In the genomic region with DNA sequence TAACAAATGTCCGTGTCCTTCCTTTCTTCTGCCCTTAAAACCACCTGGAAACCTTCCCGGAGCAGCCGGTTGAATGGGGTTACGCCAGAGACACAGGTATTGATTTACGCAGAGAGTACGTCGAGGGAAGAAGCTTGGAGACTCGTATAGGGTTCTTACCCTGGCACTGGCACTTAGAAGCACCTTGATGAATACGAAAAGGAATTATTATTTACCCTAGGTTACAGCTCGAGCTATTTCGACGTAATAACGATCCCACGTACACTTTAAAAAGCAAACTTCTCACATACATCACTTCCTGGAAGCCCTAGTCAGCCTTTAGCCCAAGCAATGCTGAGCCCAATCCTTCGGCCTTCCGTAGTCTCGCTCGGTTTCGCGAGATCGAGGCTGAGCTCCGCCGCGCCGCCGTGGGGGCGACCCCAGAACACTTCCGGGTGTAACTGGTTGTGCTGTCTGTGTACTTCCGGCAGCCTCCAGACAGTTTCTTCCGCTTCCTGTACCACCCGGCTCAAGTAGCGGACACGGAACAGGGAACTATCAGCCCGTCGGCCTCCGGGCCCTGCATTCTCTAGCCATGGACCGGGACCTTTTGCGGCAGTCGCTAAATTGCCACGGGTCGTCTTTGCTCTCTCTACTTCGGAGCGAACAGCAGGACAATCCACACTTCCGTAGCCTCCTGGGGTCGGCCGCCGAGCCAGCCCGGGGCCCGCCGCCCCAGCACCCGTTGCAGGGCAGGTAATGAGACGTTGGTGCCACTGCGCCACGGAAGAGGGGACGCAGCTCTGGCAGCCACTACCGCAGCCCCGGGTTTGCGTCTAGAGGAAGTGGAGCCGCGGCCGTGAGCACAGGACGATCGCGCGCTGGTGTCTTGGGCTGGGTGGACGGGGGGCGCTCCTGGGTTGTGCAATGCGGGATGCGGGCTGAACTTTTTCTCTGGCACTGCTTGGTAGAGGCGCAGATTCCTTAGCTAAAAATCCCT, we compare ENCODE assay signal across 1 cellular context.
TF ChIP-seq lines count a peak whose summit lies in the region.

A gene with protein sequence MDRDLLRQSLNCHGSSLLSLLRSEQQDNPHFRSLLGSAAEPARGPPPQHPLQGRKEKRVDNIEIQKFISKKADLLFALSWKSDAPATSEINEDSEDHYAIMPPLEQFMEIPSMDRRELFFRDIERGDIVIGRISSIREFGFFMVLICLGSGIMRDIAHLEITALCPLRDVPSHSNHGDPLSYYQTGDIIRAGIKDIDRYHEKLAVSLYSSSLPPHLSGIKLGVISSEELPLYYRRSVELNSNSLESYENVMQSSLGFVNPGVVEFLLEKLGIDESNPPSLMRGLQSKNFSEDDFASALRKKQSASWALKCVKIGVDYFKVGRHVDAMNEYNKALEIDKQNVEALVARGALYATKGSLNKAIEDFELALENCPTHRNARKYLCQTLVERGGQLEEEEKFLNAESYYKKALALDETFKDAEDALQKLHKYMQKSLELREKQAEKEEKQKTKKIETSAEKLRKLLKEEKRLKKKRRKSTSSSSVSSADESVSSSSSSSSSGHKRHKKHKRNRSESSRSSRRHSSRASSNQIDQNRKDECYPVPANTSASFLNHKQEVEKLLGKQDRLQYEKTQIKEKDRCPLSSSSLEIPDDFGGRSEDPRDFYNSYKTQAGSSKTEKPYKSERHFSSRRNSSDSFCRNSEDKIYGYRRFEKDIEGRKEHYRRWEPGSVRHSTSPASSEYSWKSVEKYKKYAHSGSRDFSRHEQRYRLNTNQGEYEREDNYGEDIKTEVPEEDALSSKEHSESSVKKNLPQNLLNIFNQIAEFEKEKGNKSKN (plus strand): TSS at position 476 of the 979 bp plus-strand sequence. CDS start 99 bp downstream, at position 575.

TF ChIP-seq in HepG2, 621 proteins besides CTCF, POLR2A, EP300 and RAD21 (continued from another document and continues in another):
- TF ChIP-seq, protein P1, sequence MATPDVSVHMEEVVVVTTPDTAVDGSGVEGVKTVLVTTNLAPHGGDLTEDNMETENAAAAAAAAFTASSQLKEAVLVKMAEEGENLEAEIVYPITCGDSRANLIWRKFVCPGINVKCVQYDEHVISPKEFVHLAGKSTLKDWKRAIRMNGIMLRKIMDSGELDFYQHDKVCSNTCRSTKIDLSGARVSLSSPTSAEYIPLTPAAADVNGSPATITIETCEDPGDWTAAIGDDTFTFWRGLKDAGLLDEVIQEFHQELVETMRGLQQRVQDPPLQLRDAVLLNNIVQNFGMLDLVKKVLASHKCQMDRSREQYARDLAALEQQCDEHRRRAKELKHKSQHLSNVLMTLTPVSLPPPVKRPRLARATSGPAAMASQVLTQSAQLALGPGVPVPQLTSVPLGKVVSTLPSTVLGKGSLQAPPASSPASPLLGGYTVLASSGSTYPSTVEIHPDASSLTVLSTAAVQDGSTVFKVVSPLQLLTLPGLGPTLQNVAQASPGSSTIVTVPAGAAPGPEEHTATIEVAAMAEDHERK (CRISPR knock-in tag; IDR thresholded peaks at IDR 0.05; ENCODE audit: low read depth): peak; percentile 74
- no peak for TF ChIP-seq CENPT (CRISPR knock-in tag; IDR thresholded peaks at IDR 0.05; ENCODE audit: low read depth)
- no peak for TF ChIP-seq SATB2 (CRISPR knock-in tag; IDR thresholded peaks at IDR 0.05)
- TF ChIP-seq CENPX (CRISPR knock-in tag; IDR thresholded peaks at IDR 0.05): no peak
- TF ChIP-seq FLYWCH1 (CRISPR knock-in tag; IDR thresholded peaks at IDR 0.05): no peak
- TF ChIP-seq ZNF724P (CRISPR knock-in tag; IDR thresholded peaks at IDR 0.05; ENCODE audit: borderline replicate concordance): no peak
- peak; percentile 1; the same call in 1 of the 2 replicates for TF ChIP-seq MAFF (IDR thresholded peaks at IDR 0.05; ENCODE audit: low read depth, low read length)
- TF ChIP-seq RFX1 (IDR thresholded peaks at IDR 0.05): no peak
- peak; percentile 69 for TF ChIP-seq AGO2 (optimal IDR thresholded peaks at IDR 0.05; ENCODE audit: low read depth, low read length)
- TF ChIP-seq MAFG (CRISPR knock-in tag; IDR thresholded peaks at IDR 0.05): no peak
- peak; percentile 60 for TF ChIP-seq RBM39 (IDR thresholded peaks at IDR 0.05; ENCODE audit: low read depth, low read length, poor library complexity, severe bottlenecking)
- no peak for TF ChIP-seq ZNF207 (IDR thresholded peaks at IDR 0.05; ENCODE audit: borderline replicate concordance)
- TF ChIP-seq SNAI1 (CRISPR knock-in tag; IDR thresholded peaks at IDR 0.05; ENCODE audit: borderline replicate concordance): no peak
- TF ChIP-seq YEATS2 (CRISPR knock-in tag; IDR thresholded peaks at IDR 0.05; ENCODE audit: borderline replicate concordance): peak; percentile 98
- TF ChIP-seq, protein P2, sequence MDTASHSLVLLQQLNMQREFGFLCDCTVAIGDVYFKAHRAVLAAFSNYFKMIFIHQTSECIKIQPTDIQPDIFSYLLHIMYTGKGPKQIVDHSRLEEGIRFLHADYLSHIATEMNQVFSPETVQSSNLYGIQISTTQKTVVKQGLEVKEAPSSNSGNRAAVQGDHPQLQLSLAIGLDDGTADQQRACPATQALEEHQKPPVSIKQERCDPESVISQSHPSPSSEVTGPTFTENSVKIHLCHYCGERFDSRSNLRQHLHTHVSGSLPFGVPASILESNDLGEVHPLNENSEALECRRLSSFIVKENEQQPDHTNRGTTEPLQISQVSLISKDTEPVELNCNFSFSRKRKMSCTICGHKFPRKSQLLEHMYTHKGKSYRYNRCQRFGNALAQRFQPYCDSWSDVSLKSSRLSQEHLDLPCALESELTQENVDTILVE (CRISPR knock-in tag; IDR thresholded peaks at IDR 0.05): peak; percentile 97
- TF ChIP-seq, protein P3, sequence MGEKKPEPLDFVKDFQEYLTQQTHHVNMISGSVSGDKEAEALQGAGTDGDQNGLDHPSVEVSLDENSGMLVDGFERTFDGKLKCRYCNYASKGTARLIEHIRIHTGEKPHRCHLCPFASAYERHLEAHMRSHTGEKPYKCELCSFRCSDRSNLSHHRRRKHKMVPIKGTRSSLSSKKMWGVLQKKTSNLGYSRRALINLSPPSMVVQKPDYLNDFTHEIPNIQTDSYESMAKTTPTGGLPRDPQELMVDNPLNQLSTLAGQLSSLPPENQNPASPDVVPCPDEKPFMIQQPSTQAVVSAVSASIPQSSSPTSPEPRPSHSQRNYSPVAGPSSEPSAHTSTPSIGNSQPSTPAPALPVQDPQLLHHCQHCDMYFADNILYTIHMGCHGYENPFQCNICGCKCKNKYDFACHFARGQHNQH (CRISPR knock-in tag; IDR thresholded peaks at IDR 0.05): peak; percentile 83; the same call in 1 of the 2 replicates
- no peak for TF ChIP-seq RORA (CRISPR knock-in tag; IDR thresholded peaks at IDR 0.05)
- no peak for TF ChIP-seq ZNF253 (CRISPR knock-in tag; IDR thresholded peaks at IDR 0.05; ENCODE audit: borderline replicate concordance)
- peak; percentile 1; the same call in 1 of the 2 replicates for TF ChIP-seq ZNF703 (CRISPR knock-in tag; IDR thresholded peaks at IDR 0.05; ENCODE audit: borderline replicate concordance)
- TF ChIP-seq BCL6 (CRISPR knock-in tag; IDR thresholded peaks at IDR 0.05): no peak; the same call in 1 of the 2 replicates
- TF ChIP-seq, protein P4, sequence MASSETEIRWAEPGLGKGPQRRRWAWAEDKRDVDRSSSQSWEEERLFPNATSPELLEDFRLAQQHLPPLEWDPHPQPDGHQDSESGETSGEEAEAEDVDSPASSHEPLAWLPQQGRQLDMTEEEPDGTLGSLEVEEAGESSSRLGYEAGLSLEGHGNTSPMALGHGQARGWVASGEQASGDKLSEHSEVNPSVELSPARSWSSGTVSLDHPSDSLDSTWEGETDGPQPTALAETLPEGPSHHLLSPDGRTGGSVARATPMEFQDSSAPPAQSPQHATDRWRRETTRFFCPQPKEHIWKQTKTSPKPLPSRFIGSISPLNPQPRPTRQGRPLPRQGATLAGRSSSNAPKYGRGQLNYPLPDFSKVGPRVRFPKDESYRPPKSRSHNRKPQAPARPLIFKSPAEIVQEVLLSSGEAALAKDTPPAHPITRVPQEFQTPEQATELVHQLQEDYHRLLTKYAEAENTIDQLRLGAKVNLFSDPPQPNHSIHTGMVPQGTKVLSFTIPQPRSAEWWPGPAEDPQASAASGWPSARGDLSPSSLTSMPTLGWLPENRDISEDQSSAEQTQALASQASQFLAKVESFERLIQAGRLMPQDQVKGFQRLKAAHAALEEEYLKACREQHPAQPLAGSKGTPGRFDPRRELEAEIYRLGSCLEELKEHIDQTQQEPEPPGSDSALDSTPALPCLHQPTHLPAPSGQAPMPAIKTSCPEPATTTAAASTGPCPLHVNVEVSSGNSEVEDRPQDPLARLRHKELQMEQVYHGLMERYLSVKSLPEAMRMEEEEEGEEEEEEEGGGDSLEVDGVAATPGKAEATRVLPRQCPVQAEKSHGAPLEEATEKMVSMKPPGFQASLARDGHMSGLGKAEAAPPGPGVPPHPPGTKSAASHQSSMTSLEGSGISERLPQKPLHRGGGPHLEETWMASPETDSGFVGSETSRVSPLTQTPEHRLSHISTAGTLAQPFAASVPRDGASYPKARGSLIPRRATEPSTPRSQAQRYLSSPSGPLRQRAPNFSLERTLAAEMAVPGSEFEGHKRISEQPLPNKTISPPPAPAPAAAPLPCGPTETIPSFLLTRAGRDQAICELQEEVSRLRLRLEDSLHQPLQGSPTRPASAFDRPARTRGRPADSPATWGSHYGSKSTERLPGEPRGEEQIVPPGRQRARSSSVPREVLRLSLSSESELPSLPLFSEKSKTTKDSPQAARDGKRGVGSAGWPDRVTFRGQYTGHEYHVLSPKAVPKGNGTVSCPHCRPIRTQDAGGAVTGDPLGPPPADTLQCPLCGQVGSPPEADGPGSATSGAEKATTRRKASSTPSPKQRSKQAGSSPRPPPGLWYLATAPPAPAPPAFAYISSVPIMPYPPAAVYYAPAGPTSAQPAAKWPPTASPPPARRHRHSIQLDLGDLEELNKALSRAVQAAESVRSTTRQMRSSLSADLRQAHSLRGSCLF (CRISPR knock-in tag; IDR thresholded peaks at IDR 0.05; ENCODE audit: borderline replicate concordance): no peak
- no peak for TF ChIP-seq CBX1 (IDR thresholded peaks at IDR 0.05; ENCODE audit: low read depth)
- TF ChIP-seq TCF7 (IDR thresholded peaks at IDR 0.05; ENCODE audit: low read depth): no peak
- TF ChIP-seq KDM2A (CRISPR knock-in tag; IDR thresholded peaks at IDR 0.05; ENCODE audit: borderline replicate concordance, low read depth): peak; percentile 94
- TF ChIP-seq, protein P5, sequence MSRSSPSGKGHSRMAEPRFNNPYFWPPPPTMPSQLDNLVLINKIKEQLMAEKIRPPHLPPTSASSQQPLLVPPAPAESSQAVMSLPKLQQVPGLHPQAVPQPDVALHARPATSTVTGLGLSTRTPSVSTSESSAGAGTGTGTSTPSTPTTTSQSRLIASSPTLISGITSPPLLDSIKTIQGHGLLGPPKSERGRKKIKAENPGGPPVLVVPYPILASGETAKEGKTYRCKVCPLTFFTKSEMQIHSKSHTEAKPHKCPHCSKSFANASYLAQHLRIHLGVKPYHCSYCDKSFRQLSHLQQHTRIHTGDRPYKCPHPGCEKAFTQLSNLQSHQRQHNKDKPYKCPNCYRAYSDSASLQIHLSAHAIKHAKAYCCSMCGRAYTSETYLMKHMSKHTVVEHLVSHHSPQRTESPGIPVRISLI (CRISPR knock-in tag; IDR thresholded peaks at IDR 0.05; ENCODE audit: borderline replicate concordance): peak; percentile 18; the same call in 1 of the 2 replicates
- TF ChIP-seq, protein P6, sequence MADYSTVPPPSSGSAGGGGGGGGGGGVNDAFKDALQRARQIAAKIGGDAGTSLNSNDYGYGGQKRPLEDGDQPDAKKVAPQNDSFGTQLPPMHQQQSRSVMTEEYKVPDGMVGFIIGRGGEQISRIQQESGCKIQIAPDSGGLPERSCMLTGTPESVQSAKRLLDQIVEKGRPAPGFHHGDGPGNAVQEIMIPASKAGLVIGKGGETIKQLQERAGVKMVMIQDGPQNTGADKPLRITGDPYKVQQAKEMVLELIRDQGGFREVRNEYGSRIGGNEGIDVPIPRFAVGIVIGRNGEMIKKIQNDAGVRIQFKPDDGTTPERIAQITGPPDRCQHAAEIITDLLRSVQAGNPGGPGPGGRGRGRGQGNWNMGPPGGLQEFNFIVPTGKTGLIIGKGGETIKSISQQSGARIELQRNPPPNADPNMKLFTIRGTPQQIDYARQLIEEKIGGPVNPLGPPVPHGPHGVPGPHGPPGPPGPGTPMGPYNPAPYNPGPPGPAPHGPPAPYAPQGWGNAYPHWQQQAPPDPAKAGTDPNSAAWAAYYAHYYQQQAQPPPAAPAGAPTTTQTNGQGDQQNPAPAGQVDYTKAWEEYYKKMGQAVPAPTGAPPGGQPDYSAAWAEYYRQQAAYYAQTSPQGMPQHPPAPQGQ (CRISPR knock-in tag; IDR thresholded peaks at IDR 0.05; ENCODE audit: borderline replicate concordance): no peak
- no peak for TF ChIP-seq CC2D1A (CRISPR knock-in tag; IDR thresholded peaks at IDR 0.05)
- peak; percentile 76 for TF ChIP-seq ETV5 (CRISPR knock-in tag; IDR thresholded peaks at IDR 0.05; ENCODE audit: borderline replicate concordance)
- TF ChIP-seq ZBTB38 (CRISPR knock-in tag; IDR thresholded peaks at IDR 0.05): peak; percentile 83; the same call in 1 of the 2 replicates
- 0 out of 2 replicates have a peak, but pooled peaks have one; percentile 23 for TF ChIP-seq ARID2 (CRISPR knock-in tag; IDR thresholded peaks at IDR 0.05; ENCODE audit: borderline replicate concordance)
- TF ChIP-seq, protein P7, sequence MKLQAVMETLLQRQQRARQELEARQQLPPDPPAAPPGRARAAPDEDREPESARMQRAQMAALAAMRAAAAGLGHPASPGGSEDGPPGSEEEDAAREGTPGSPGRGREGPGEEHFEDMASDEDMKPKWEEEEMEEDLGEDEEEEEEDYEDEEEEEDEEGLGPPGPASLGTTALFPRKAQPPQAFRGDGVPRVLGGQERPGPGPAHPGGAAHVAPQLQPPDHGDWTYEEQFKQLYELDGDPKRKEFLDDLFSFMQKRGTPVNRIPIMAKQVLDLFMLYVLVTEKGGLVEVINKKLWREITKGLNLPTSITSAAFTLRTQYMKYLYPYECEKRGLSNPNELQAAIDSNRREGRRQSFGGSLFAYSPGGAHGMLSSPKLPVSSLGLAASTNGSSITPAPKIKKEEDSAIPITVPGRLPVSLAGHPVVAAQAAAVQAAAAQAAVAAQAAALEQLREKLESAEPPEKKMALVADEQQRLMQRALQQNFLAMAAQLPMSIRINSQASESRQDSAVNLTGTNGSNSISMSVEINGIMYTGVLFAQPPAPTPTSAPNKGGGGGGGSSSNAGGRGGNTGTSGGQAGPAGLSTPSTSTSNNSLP (IDR thresholded peaks at IDR 0.05; ENCODE audit: low read depth, low read length): no peak
- TF ChIP-seq MTA1 (CRISPR knock-in tag; IDR thresholded peaks at IDR 0.05; ENCODE audit: borderline replicate concordance): peak; percentile 33; the same call in 1 of the 2 replicates
- no peak; the same call in none of the 2 replicates for TF ChIP-seq ZNF143 (CRISPR knock-in tag; IDR thresholded peaks at IDR 0.05)
- TF ChIP-seq, protein P8, sequence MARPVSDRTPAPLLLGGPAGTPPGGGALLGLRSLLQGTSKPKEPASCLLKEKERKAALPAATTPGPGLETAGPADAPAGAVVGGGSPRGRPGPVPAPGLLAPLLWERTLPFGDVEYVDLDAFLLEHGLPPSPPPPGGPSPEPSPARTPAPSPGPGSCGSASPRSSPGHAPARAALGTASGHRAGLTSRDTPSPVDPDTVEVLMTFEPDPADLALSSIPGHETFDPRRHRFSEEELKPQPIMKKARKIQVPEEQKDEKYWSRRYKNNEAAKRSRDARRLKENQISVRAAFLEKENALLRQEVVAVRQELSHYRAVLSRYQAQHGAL (CRISPR knock-in tag; IDR thresholded peaks at IDR 0.05; ENCODE audit: not compliant biosample characterization): peak; percentile 9
- TF ChIP-seq CCAR2 (optimal IDR thresholded peaks at IDR 0.05; ENCODE audit: low read depth, low read length): no peak
- no peak for TF ChIP-seq ZNF644 (CRISPR knock-in tag; IDR thresholded peaks at IDR 0.05; ENCODE audit: low read depth)
- no peak for TF ChIP-seq ZEB1 (IDR thresholded peaks at IDR 0.05; ENCODE audit: insufficient replicate concordance, low read depth)
- TF ChIP-seq REXO4 (CRISPR knock-in tag; IDR thresholded peaks at IDR 0.05; ENCODE audit: borderline replicate concordance): no peak
